Comparison of ENCODE assay signal across 8 cellular contexts in genomic region chr12:79886917-79887519, GRCh38. TPM values are rescaled to one million over a fixed set of nuclear protein-coding genes. Genes with fewer than 3 reads are reported as not detected.
DNase-seq lines count a peak whose midpoint lies in the region; ATAC-seq and TF ChIP-seq lines count a peak whose summit lies in the region.

No MANE protein-coding gene starts in this region.

- H3K36me3 ChIP-seq in lung (ENCODE audit: control insufficient read depth in 2 of 2, insufficient read depth in 2 of 2, low read length in 2 of 2): no peaks in the 10 kb centered on the region

- H3K27ac ChIP-seq in lung (ENCODE audit: low read depth in 1 of 2, low read length in 1 of 2): no peak overlapping the region

- H3K4me1 ChIP-seq in lung (ENCODE audit: control insufficient read depth in 2 of 2, insufficient read depth in 2 of 2, low read length in 2 of 2): peaks cover 6 to 12% of the 10 kb centered on the region in 2 donors

- ATAC-seq in GM18499 (IDR thresholded peaks at IDR 0.05; ENCODE audit: insufficient read depth, unreplicated experiment) (peak; percentile 66), HG03159 (IDR thresholded peaks at IDR 0.05; ENCODE audit: unreplicated experiment) (peak; percentile 58), lung (ENCODE audit: insufficient read depth, low FRiP score) (no peak), GM19455 (IDR thresholded peaks at IDR 0.05; ENCODE audit: unreplicated experiment) (no peak)

- WGBS in lung, 2 donors: 66 to 71% methylated on average over 3 of the region's 3 CpGs

- H3K9me3 ChIP-seq in lung (ENCODE audit: control insufficient read depth in 2 of 2, insufficient read depth in 1 of 2, low read length in 1 of 2): peaks cover 0 to 2% of the 10 kb centered on the region in 2 donors

- peak; percentile 54 for DNase-seq in AG10803 (ENCODE audit: low read depth)
- peak; percentile 69 for DNase-seq in NCI-H748 (lab: John Stamatoyannopoulos, UW; ENCODE audit: unreplicated experiment)
- peak; percentile 54 for DNase-seq in cerebellar cortex (ENCODE audit: low spot score)
- DNase-seq in lung (ENCODE audit: low spot score): no peak
- DNase-seq in ureter (ENCODE audit: low spot score): no peak

- no peak overlapping the region for H3K4me3 ChIP-seq in AG10803 (ENCODE audit: low read length)
- no peak overlapping the region for H3K4me3 ChIP-seq in lung

- no peaks in the 10 kb centered on the region for H3K27me3 ChIP-seq in lung (ENCODE audit: control insufficient read depth, insufficient read depth)

- TF ChIP-seq CTCF in AG10803 (conservative IDR thresholded peaks at IDR 0.05; ENCODE audit: low read length) (peak; percentile 73), lung (IDR thresholded peaks at IDR 0.05; ENCODE audit: control extremely low read depth, extremely low read depth) (peak; percentile 11)

RNA-seq across cellular contexts. Expression of gene PPP1R12A, which starts 47.9 kb away (rescaled TPM):
- total RNA-seq in lung: 100 to 1,000 TPM in 1 of 2 donors, 10 to 100 TPM in 1; 52.5 to 250 TPM
- polyA plus RNA-seq in lung: 10 to 100 TPM; 13.2 to 24.0 TPM
- 289 TPM for total RNA-seq in ureter

Comparison
In these comparisons a context has a peak if more than half of its experiments do, and no peak if none do; other contexts are left out.
1. DNase-seq: peak in AG10803 (single experiment), NCI-H748 (single experiment) and cerebellar cortex (single experiment); none in lung (single experiment) and ureter (single experiment).
2. ATAC-seq: peak in GM18499 (single experiment) and HG03159 (single experiment); none in lung (single experiment) and GM19455 (single experiment).